8 cellular contexts compared by ENCODE assay signal in the genomic region with DNA sequence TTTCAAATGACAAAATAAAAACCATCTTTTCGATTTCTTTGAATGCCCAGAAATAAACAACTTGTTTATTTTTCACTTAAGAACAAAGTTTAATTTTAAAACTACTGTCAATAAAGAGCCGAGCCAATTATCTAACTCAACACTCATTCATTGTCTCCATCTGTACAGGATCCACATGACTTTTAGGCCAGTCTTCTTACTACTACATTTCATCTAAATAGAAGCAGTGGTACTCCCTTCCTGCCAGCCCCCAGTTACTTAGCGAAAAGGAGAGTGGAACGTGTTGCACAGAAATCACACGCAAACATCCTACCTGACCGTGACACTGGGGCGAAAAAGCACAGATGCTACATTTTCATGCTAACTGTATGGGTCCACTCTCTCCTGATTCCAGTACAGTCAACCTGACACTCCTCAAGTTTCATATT. TPM values are rescaled to one million over a fixed set of nuclear protein-coding genes. Genes with fewer than 3 reads are reported as not detected.
DNase-seq lines count a peak whose midpoint lies in the region; ATAC-seq and TF ChIP-seq lines count a peak whose summit lies in the region.

No MANE protein-coding gene starts in this region.

- intact Hi-C loops in lower lobe of right lung (cut with DNase I): no loop called here
- intact Hi-C loops in transverse colon (cut with DNase I; ENCODE audit: low total_unique reads): loop anchor here (5.0 kb wide), 1 partner anchor 38 kb away; no protein-coding TSS in a partner anchor

- WGBS in transverse colon (ENCODE audit: low coverage in 1 of 2), 2 donors: 0 to 2% methylated on average over 2 to 7 of the region's 7 CpGs

- peaks cover 44% of the 10 kb centered on the region for H3K36me3 Mint-ChIP-seq in activated CD8-positive, alpha-beta memory T cell treated with anti-CD3 and anti-CD28 coated beads, Interleukin-2, amount 10 ng/mL, durations not matched to agents 7 days and 5 days

- CTCF ChIA-PET in activated CD8-positive, alpha-beta memory T cell treated with anti-CD3 and anti-CD28 coated beads, Interleukin-2, amount 10 ng/mL, durations not matched to agents 7 days and 5 days (lab: Charles Lee): interaction anchor here (1.9 to 4.9 kb wide), 3 partner anchors 45 to 82 kb away, joined by 4 to 28 read pairs (median 5); a partner anchor contains a TSS
- CTCF ChIA-PET in GM10248 (lab: Yijun Ruan, JAX): interaction anchor here (1.7 kb wide), 1 partner anchor 19 kb away, joined by 4 read pairs; no protein-coding TSS in a partner anchor

- H3K4me1 ChIP-seq in HUES6 (ENCODE audit: control insufficient read depth, insufficient read depth, low read length) (peaks cover 17% of the 10 kb centered on the region), lower lobe of right lung (peaks cover 56% of the 10 kb centered on the region), transverse colon (peaks cover 14 to 58% (median 22%) of the 10 kb centered on the region in 4 donors)

- H3K4me1 Mint-ChIP-seq in activated CD8-positive, alpha-beta memory T cell treated with anti-CD3 and anti-CD28 coated beads, Interleukin-2, amount 10 ng/mL, durations not matched to agents 7 days and 5 days: peaks cover 43% of the 10 kb centered on the region

- TF ChIP-seq EP300 in transverse colon (IDR thresholded peaks at IDR 0.05; ENCODE audit: low read depth): no peak

- H3K27ac Mint-ChIP-seq in activated CD8-positive, alpha-beta memory T cell treated with anti-CD3 and anti-CD28 coated beads, Interleukin-2, amount 10 ng/mL, durations not matched to agents 7 days and 5 days: peak overlapping the region; percentile 82

- H3K9me3 ChIP-seq in HUES6 (ENCODE audit: control insufficient read depth, insufficient read depth, low read depth, low read length): no peaks in the 10 kb centered on the region
- no peaks in the 10 kb centered on the region for H3K9me3 ChIP-seq in lower lobe of right lung
- no peaks in the 10 kb centered on the region for H3K9me3 ChIP-seq in transverse colon

- POLR2A ChIA-PET in GM10248 (lab: Yijun Ruan, JAX): no interaction called here

- peaks cover 32% of the 10 kb centered on the region for H3K36me3 ChIP-seq in HUES6 (ENCODE audit: control insufficient read depth, insufficient read depth, low read length)
- peaks cover 32% of the 10 kb centered on the region for H3K36me3 ChIP-seq in lower lobe of right lung
- peaks cover 0 to 13% (median 5%) of the 10 kb centered on the region in 4 donors for H3K36me3 ChIP-seq in transverse colon

- H3K9ac ChIP-seq in HUES6 (ENCODE audit: low read length): peak overlapping the region; percentile 72

- H3K9me3 Mint-ChIP-seq in activated CD8-positive, alpha-beta memory T cell treated with anti-CD3 and anti-CD28 coated beads, Interleukin-2, amount 10 ng/mL, durations not matched to agents 7 days and 5 days (ENCODE audit: low read depth): no peaks in the 10 kb centered on the region

- H3K4me3 ChIP-seq in HUES6 (ENCODE audit: low read depth, low read length) (peak overlapping the region; percentile 100), astrocyte of the spinal cord (ENCODE audit: low read depth, low read length) (peak overlapping the region; percentile 91), lower lobe of right lung (peak overlapping the region; percentile 84), transverse colon (peak overlapping the region; percentile 66 to 97 (median 80))

- DNase-seq in activated CD8-positive, alpha-beta memory T cell treated with anti-CD3 and anti-CD28 coated beads, Interleukin-2, amount 10 ng/mL, durations not matched to agents 7 days and 5 days: peak; percentile 52
- DNase-seq in activated CD8-positive, alpha-beta memory T cell treated with anti-CD3 and anti-CD28 coated beads for 24 hours: no peak
- DNase-seq in astrocyte of the spinal cord (ENCODE audit: low read depth, low spot score): no peak
- no peak for DNase-seq in lower lobe of right lung
- no peak for DNase-seq in transverse colon
- no peak for DNase-seq in UCSD-AML1 (lab: John Stamatoyannopoulos, UW; ENCODE audit: unreplicated experiment)
- DNase-seq in GM10248 (ENCODE audit: extremely low spot score): no peak

- ATAC-seq in activated CD8-positive, alpha-beta memory T cell treated with anti-CD3 and anti-CD28 coated beads, Interleukin-2, amount 10 ng/mL, durations not matched to agents 7 days and 5 days: peak; percentile 4
- no peak for ATAC-seq in lower lobe of right lung

- no peak for TF ChIP-seq POLR2A in transverse colon (IDR thresholded peaks at IDR 0.05)

- H3K27ac ChIP-seq in HUES6 (ENCODE audit: low read depth, low read length): no peak overlapping the region
- H3K27ac ChIP-seq in lower lobe of right lung: peak overlapping the region; percentile 98
- H3K27ac ChIP-seq in transverse colon: peak overlapping the region; percentile 98 to 99 (median 98)

- no peaks in the 10 kb centered on the region for H3K27me3 Mint-ChIP-seq in activated CD8-positive, alpha-beta memory T cell treated with anti-CD3 and anti-CD28 coated beads, Interleukin-2, amount 10 ng/mL, durations not matched to agents 7 days and 5 days

- TF ChIP-seq CTCF in astrocyte of the spinal cord (IDR thresholded peaks at IDR 0.05; ENCODE audit: low read depth, low read length): no peak
- no peak for TF ChIP-seq CTCF in lower lobe of right lung (IDR thresholded peaks at IDR 0.05)
- no peak for TF ChIP-seq CTCF in transverse colon (IDR thresholded peaks at IDR 0.05)
- TF ChIP-seq CTCF in GM10248 (IDR thresholded peaks at IDR 0.05; ENCODE audit: control extremely low read depth, extremely low read depth, low read depth, missing control alignments): no peak

- in situ Hi-C loops in astrocyte of the spinal cord (cut with HindIII; ENCODE audit: low sequenced_read_pairs): no loop called here
- in situ Hi-C loops in transverse colon (cut with MboI; ENCODE audit: low pct_ligation_motif_present in 1 of 4, low pct_unique_long_range_greater_than_20kb in 1 of 4, low sequenced_read_pairs in 3 of 4): no loop called here

- H3K27me3 ChIP-seq in HUES6 (ENCODE audit: control insufficient read depth, insufficient read depth, low read length) (no peaks in the 10 kb centered on the region), lower lobe of right lung (ENCODE audit: low read depth) (no peaks in the 10 kb centered on the region), transverse colon (no peaks in the 10 kb centered on the region)

- peak overlapping the region; percentile 95 for H3K4me3 Mint-ChIP-seq in activated CD8-positive, alpha-beta memory T cell treated with anti-CD3 and anti-CD28 coated beads, Interleukin-2, amount 10 ng/mL, durations not matched to agents 7 days and 5 days

RNA-seq across cellular contexts. Expression of a gene that starts 1.2 kb away (rescaled TPM):
- total RNA-seq in activated CD8-positive, alpha-beta memory T cell treated with anti-CD3 and anti-CD28 coated beads, Interleukin-2, amount 10 ng/mL, durations not matched to agents 7 days and 5 days: 10 to 100 TPM; 78.2 to 79.9 TPM
- total RNA-seq in lower lobe of right lung: 51.6 TPM
- 10 to 100 TPM; 37.8 to 89.4 (median 76.4) TPM for total RNA-seq in transverse colon
